Comparison of ENCODE assay signal across 7 cellular contexts in genomic region chr15:92906563-92907081, GRCh38. TPM values are rescaled to one million over a fixed set of nuclear protein-coding genes. Genes with fewer than 3 reads are reported as not detected.
DNase-seq lines count a peak whose midpoint lies in the region; ATAC-seq and TF ChIP-seq lines count a peak whose summit lies in the region.

No MANE protein-coding gene starts in this region.

- H3K4me1 Mint-ChIP-seq in HFFc6 (ENCODE audit: low read depth) (peaks cover 83% of the 10 kb centered on the region), nephron progenitor cell (peaks cover 77% of the 10 kb centered on the region)

- no peak overlapping the region for H3K27ac ChIP-seq in RWPE1
- peak overlapping the region; percentile 98 for H3K27ac ChIP-seq in colonic mucosa

- H3K27ac Mint-ChIP-seq in HFFc6 (peak overlapping the region; percentile 99), nephron progenitor cell (peak overlapping the region; percentile 89)

- POLR2A ChIA-PET in RWPE1 (lab: Yijun Ruan, JAX; ENCODE audit: low non-redundant PET): interaction anchor here (3.0 kb wide), 1 partner anchor 98 kb away, joined by 9 read pairs; no protein-coding TSS in a partner anchor

- H3K4me1 ChIP-seq in colonic mucosa: peaks cover 27% of the 10 kb centered on the region

- CTCF ChIA-PET in RWPE1 (lab: Yijun Ruan, JAX): interaction anchor here (0.6 to 2.0 kb wide), 3 partner anchors 11 to 778 kb away, joined by 3 to 11 read pairs (median 4); no protein-coding TSS in a partner anchor

- H3K9me3 Mint-ChIP-seq in HFFc6 (no peaks in the 10 kb centered on the region), nephron progenitor cell (peaks cover 12% of the 10 kb centered on the region)

- peak overlapping the region in 1 of 2 donors; percentile 96 for H3K9ac ChIP-seq in colonic mucosa (ENCODE audit: low read depth in 2 of 2, low read length in 2 of 2)

- peak; percentile 47 for DNase-seq in HFFc6
- peak; percentile 62 for DNase-seq in RWPE1 (ENCODE audit: low spot score)
- DNase-seq in colonic mucosa: peak; percentile 65
- no peak for DNase-seq in nephron progenitor cell
- DNase-seq in SHP77 (lab: John Stamatoyannopoulos, UW): no peak
- DNase-seq in T1000 (lab: John Stamatoyannopoulos, UW): no peak

- intact Hi-C loops in colonic mucosa (cut with DNase I): no loop called here

- H3K36me3 ChIP-seq in colonic mucosa: no peaks in the 10 kb centered on the region

- H3K36me3 Mint-ChIP-seq in HFFc6 (ENCODE audit: low read depth) (peaks cover 67% of the 10 kb centered on the region), nephron progenitor cell (ENCODE audit: low read depth) (peaks cover 65% of the 10 kb centered on the region)

- no peak overlapping the region for H3K4me3 ChIP-seq in colonic mucosa

- no peaks in the 10 kb centered on the region for H3K27me3 ChIP-seq in colonic mucosa

- H3K4me3 Mint-ChIP-seq in HFFc6 (peak overlapping the region; percentile 99), nephron progenitor cell (peak overlapping the region; percentile 95)

- H3K27me3 Mint-ChIP-seq in HFFc6 (ENCODE audit: insufficient read depth) (peaks cover 9% of the 10 kb centered on the region), nephron progenitor cell (ENCODE audit: low read depth, poor library complexity) (no peaks in the 10 kb centered on the region)

- ATAC-seq in GM18517 (IDR thresholded peaks at IDR 0.05; ENCODE audit: unreplicated experiment): peak; percentile 35

- H3K9me3 ChIP-seq in colonic mucosa: no peaks in the 10 kb centered on the region

- TF ChIP-seq CTCF in HFFc6 (IDR thresholded peaks at IDR 0.05) (no peak), RWPE1 (conservative IDR thresholded peaks at IDR 0.05; ENCODE audit: low read depth) (no peak), colonic mucosa (IDR thresholded peaks at IDR 0.05) (no peak), nephron progenitor cell (IDR thresholded peaks at IDR 0.05) (no peak)

RNA-seq across cellular contexts. Expression of gene CHD2, which starts 6.5 kb away (rescaled TPM):
- total RNA-seq in HFFc6 (2021; fragmentation: NEBNext Ultra II Directional; extraction: Animal tissue kit (Norgen Biotek cat#: 25700)): 10 to 100 TPM; 47.5 to 65.3 (median 57.2) TPM
- total RNA-seq in colonic mucosa: 100 to 1,000 TPM in 1 of 2 donors, 10 to 100 TPM in 1; 87.5 to 121 TPM

Comparison
In these comparisons a context has a peak if more than half of its experiments do, and no peak if none do; other contexts are left out.
1. DNase-seq: peak in HFFc6 (single experiment), RWPE1 (single experiment) and colonic mucosa (single experiment); none in nephron progenitor cell (single experiment), SHP77 (0 of 2) and T1000 (single experiment).